Comparison of ENCODE assay signal across 22 cellular contexts in the genomic region with DNA sequence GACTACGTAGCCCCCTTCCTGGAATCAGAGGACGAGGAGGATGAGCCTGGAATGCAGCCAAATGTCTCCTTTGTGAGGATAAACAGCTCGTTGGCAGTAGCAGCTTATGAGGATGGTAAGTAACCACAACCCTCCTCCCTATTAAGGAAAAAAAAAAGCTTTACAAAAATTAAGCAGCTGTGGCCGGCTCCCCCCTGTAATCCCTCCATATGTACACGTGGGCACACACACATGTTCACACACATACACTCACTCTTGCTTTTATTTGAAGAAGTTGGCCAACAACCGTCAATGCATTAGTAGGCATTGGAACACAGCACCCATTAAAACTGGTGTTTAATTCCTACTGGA. TPM values are rescaled to one million over a fixed set of nuclear protein-coding genes. Genes with fewer than 3 reads are reported as not detected.
DNase-seq lines count a peak whose midpoint lies in the region; ATAC-seq, FAIRE-seq and TF ChIP-seq lines count a peak whose summit lies in the region.
"Had no signal": no experiment of that assay in that cellular context is flagged by ENCODE, and none has a peak within 500 bp of the region (broad histone marks: within the 10 kb centered on the region; RNA-seq: fewer than 3 reads in every experiment).

No MANE protein-coding gene starts in this region.

- no peak for ATAC-seq in GM21576 (IDR thresholded peaks at IDR 0.05; ENCODE audit: unreplicated experiment)
- ATAC-seq: A549, foreskin keratinocyte, left ventricle myocardium superior, sciatic nerve, WTC11 had no signal

- peaks cover 5% of the 10 kb centered on the region for H3K36me3 ChIP-seq in neural cell (ENCODE audit: insufficient read depth, low read length)
- no peaks in the 10 kb centered on the region for H3K36me3 ChIP-seq in small intestine (ENCODE audit: control insufficient read depth in 2 of 2, insufficient read depth in 2 of 2, low read length in 2 of 2)

- FAIRE-seq in GM12891 (lab: Jason Lieb, UNC) (no peak), small intestine (lab: Jason Lieb, UNC) (no peak)
- FAIRE-seq: A549, islet of Langerhans had no signal

- TF ChIP-seq RAD21 in neural cell (conservative IDR thresholded peaks at IDR 0.05): no peak

- TF ChIP-seq EP300 in neural cell (conservative IDR thresholded peaks at IDR 0.05; ENCODE audit: poor library complexity, severe bottlenecking): no peak

- H3K4me3 ChIP-seq in neural cell (ENCODE audit: low read length) (peak overlapping the region; percentile 11), small intestine (ENCODE audit: low read depth in 1 of 2, low read length in 2 of 2) (no peak overlapping the region)
- H3K4me3 ChIP-seq: A549, HAP-1 had no signal

- H3K9me2 ChIP-seq in neural cell (ENCODE audit: insufficient read depth, low read length): no peaks in the 10 kb centered on the region

- H3K79me2 ChIP-seq in neural cell (replicated peaks; ENCODE audit: insufficient read depth, low read length): no peaks in the 10 kb centered on the region

- no peak overlapping the region for H2AFZ ChIP-seq in neural cell (ENCODE audit: low read depth, low read length)
- H2AFZ ChIP-seq: parathyroid adenoma had no signal

- no peaks in the 10 kb centered on the region for H3F3A ChIP-seq in neural cell (ENCODE audit: insufficient read depth, low read length, poor library complexity, severe bottlenecking)

- no peaks in the 10 kb centered on the region for H4K20me1 ChIP-seq in neural cell (ENCODE audit: insufficient read depth)

- H3K4me1 ChIP-seq in small intestine (ENCODE audit: control insufficient read depth in 2 of 2, insufficient read depth in 1 of 2, low read depth in 1 of 2, low read length in 1 of 2): no peaks in the 10 kb centered on the region
- H3K4me1 ChIP-seq: A549, foreskin keratinocyte, HAP-1 had no signal

- DNase-seq in NCI-H2196 (lab: John Stamatoyannopoulos, UW; ENCODE audit: unreplicated experiment) (peak; percentile 6), NCI-H2196 treated with DMSO at 0.1 percent for 48 hours (lab: John Stamatoyannopoulos, UW; ENCODE audit: unreplicated experiment) (no peak), NCI-H2029 treated with DMSO at 0.1 percent for 48 hours (lab: John Stamatoyannopoulos, UW) (peak; percentile 84), NCI-H69 (lab: John Stamatoyannopoulos, UW) (peak; percentile 80), GM12891 (ENCODE audit: insufficient read length, low spot score) (no peak), small intestine (no peak)
- DNase-seq: activated CD4-positive, alpha-beta T cell treated with anti-CD3 and anti-CD28 coated beads, Interleukin-2, amount 50 U/mL, for 48 hours; activated naive CD8-positive, alpha-beta T cell treated with anti-CD3 and anti-CD28 coated beads, Interleukin-2, amount 10 ng/mL, durations not matched to agents 7 days and 5 days; effector CD4-positive, alpha-beta T cell; foreskin keratinocyte; hypothalamus; KBM-7; left ventricle myocardium superior; NCI-H226 had no signal

- H3K27me3 ChIP-seq in neural cell (ENCODE audit: insufficient read depth, low read depth, low read length) (no peaks in the 10 kb centered on the region), small intestine (ENCODE audit: control insufficient read depth in 2 of 2, insufficient read depth in 2 of 2, low read length in 2 of 2) (no peaks in the 10 kb centered on the region)
- H3K27me3 ChIP-seq: foreskin keratinocyte had no signal

- H3K9ac ChIP-seq in neural cell (ENCODE audit: low read length): peak overlapping the region; percentile 32
- H3K9ac ChIP-seq: parathyroid adenoma had no signal

- 58 to 80% (median 75%) methylated on average over 6 of the region's 6 CpGs for WGBS in small intestine, 3 donors

- no peak for TF ChIP-seq CTCF in neural cell (IDR thresholded peaks at IDR 0.05; ENCODE audit: poor library complexity, severe bottlenecking)

- H3K27ac ChIP-seq in neural cell (ENCODE audit: low read length): peak overlapping the region; percentile 54
- H3K27ac ChIP-seq in small intestine (ENCODE audit: low read depth in 1 of 2, low read length in 1 of 2): no peak overlapping the region
- H3K27ac ChIP-seq: A549, foreskin keratinocyte, parathyroid adenoma had no signal

- no peak overlapping the region for H3K4me2 ChIP-seq in neural cell (ENCODE audit: low read length)
- H3K4me2 ChIP-seq: A549 had no signal

- H3K9me3 ChIP-seq in neural cell (ENCODE audit: low read length): no peaks in the 10 kb centered on the region
- H3K9me3 ChIP-seq in small intestine (ENCODE audit: control insufficient read depth, low read depth): no peaks in the 10 kb centered on the region
- H3K9me3 ChIP-seq: A549, HAP-1 had no signal

- TF ChIP-seq POLR2A in GM12891 (IDR thresholded peaks at IDR 0.05; ENCODE audit: low read depth, low read length): no peak

TF ChIP-seq in neural cell, 6 proteins besides CTCF, POLR2A, EP300 and RAD21:
- no peak for TF ChIP-seq MXI1 (conservative IDR thresholded peaks at IDR 0.05; ENCODE audit: poor library complexity, severe bottlenecking)
- no peak for TF ChIP-seq TAF1 (IDR thresholded peaks at IDR 0.05; ENCODE audit: low read depth)

TF ChIP-seq in GM12891, 5 proteins besides CTCF, POLR2A, EP300 and RAD21:
- TF ChIP-seq POU2F2 (IDR thresholded peaks at IDR 0.05; ENCODE audit: low read depth, low read length) (no peak), TAF1 (IDR thresholded peaks at IDR 0.05; ENCODE audit: low read depth, low read length) (no peak), PAX5 (IDR thresholded peaks at IDR 0.05; ENCODE audit: insufficient read depth, low read length, severe bottlenecking) (no peak), POLR2AphosphoS5 (IDR thresholded peaks at IDR 0.05; ENCODE audit: low read depth, low read length) (no peak), SPI1 (IDR thresholded peaks at IDR 0.05; ENCODE audit: low read depth, low read length) (no peak)
TF ChIP-seq in GM12891: peak in this region for 0.

RNA-seq across cellular contexts. Expression of a gene that starts 54.0 kb away (rescaled TPM):
- polyA plus RNA-seq in neural cell (4.9 and 5.6 TPM in 2 replicates), small intestine (1 to 10 TPM; 1.1 to 5.6 (median 1.4) TPM)
- 13.3 and 15.3 TPM in 2 replicates for polyA minus RNA-seq in neural cell
- polyA plus RNA-seq in GM12891 (2012; ENCODE audit: low read depth, missing spikeins): 2.7 TPM

Comparison
In these comparisons a context has a peak if more than half of its experiments do, and no peak if none do; other contexts are left out.
1. DNase-seq: peak in NCI-H2196 (single experiment), NCI-H2029 treated with DMSO at 0.1 percent for 48 hours (single experiment) and NCI-H69 (single experiment); none in NCI-H2196 treated with DMSO at 0.1 percent for 48 hours (single experiment), GM12891 (single experiment) and small intestine (single experiment).